ENCODE assay signal across 36 cellular contexts in the genomic region with DNA sequence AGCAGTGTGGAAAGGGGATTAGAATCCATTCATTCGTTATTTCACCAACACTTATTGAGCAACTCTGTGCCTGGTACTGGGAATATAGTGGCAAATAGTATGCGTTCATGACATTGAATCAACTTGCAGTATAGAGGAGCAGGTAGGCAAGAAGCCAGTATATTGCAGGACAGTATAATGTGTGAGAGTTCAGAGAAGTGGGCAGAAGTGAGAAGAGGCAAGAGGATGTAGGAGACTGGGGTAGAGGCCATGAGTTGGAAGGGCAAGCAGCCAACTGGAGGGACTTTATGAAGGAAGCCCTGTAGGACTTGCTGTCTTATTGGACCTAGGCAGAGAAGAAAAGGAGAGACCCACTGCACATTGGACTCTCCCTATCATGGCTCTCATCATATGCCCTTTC. TPM values are rescaled to one million over a fixed set of nuclear protein-coding genes. Genes with fewer than 3 reads are reported as not detected.
"Had no signal": no experiment of that assay in that cellular context is flagged by ENCODE, and none has a peak within 500 bp of the region (broad histone marks: within the 10 kb centered on the region; RNA-seq: fewer than 3 reads in every experiment).

No MANE protein-coding gene starts in this region.

- H3K4me1 ChIP-seq: adrenal gland had no signal

- H3K36me3 ChIP-seq: adrenal gland, brain microvascular endothelial cell, breast epithelium had no signal

- H3K9me3 ChIP-seq: adrenal gland, body of pancreas, breast epithelium had no signal

- ATAC-seq: activated CD8-positive, alpha-beta T cell treated with anti-CD3 and anti-CD28 coated beads for 36 hours; activated naive CD4-positive, alpha-beta T cell treated with anti-CD3 and anti-CD28 coated beads, Interleukin-2, amount 50 U/mL, for 72 hours; activated T-cell treated with anti-CD3 and anti-CD28 coated beads, Interleukin-2, amount 50 U/mL, for 4 hours; activated T-cell treated with anti-CD3 and anti-CD28 coated beads, Interleukin-2, amount 50 U/mL, for 72 hours; activated T-helper 17 cell treated with anti-CD3 and anti-CD28 coated beads, Interleukin-2, amount 50 U/mL, for 72 hours; body of pancreas had no signal

- DNase-seq: activated B cell treated with CpG ODN at 0.5 μM for 24 hours; activated CD4-positive, alpha-beta memory T cell treated with anti-CD3 and anti-CD28 coated beads for 36 hours; activated CD4-positive, alpha-beta T cell treated with anti-CD3 and anti-CD28 coated beads for 4 hours; activated CD4-positive, alpha-beta T cell treated with anti-CD3 and anti-CD28 coated beads, Interleukin-2, amount 10 ng/mL, durations not matched to agents 24 days and 14 days; activated CD4-positive, alpha-beta T cell treated with anti-CD3 and anti-CD28 coated beads, Interleukin-2, amount 50 U/mL, for 1 hour; activated CD4-positive, alpha-beta T cell treated with anti-CD3 and anti-CD28 coated beads, Interleukin-2, amount 50 U/mL, for 4 hours; activated CD4-positive, CD25-positive, alpha-beta regulatory T cell treated with anti-CD3 and anti-CD28 coated beads, Interleukin-2, amount 50 U/mL, for 72 hours; activated CD8-positive, alpha-beta memory T cell treated with anti-CD3 and anti-CD28 coated beads, Interleukin-2, amount 50 U/mL, for 4 hours; activated CD8-positive, alpha-beta T cell treated with anti-CD3 and anti-CD28 coated beads for 36 hours; activated effector memory CD4-positive, alpha-beta T cell treated with anti-CD3 and anti-CD28 coated beads, Interleukin-2, amount 50 U/mL, for 16 hours; activated gamma-delta T cell treated with Interleukin-2 at 50 U/mL for 16 hours; activated naive CD4-positive, alpha-beta T cell; activated naive CD4-positive, alpha-beta T cell treated with anti-CD3 and anti-CD28 coated beads for 36 hours; activated naive CD4-positive, alpha-beta T cell treated with anti-CD3 and anti-CD28 coated beads, Interleukin-2, amount 50 U/mL, for 16 hours; activated naive CD8-positive, alpha-beta T cell treated with anti-CD3 and anti-CD28 coated beads for 36 hours; activated T-cell treated with anti-CD3 and anti-CD28 coated beads for 4 hours; activated T-cell treated with anti-CD3 and anti-CD28 coated beads, Interleukin-2, amount 50 U/mL, for 1 hour; activated T-cell treated with anti-CD3 and anti-CD28 coated beads, Interleukin-2, amount 50 U/mL, for 4 hours; activated T-cell treated with anti-CD3 and anti-CD28 coated beads, Interleukin-2, amount 50 U/mL, for 72 hours; adrenal gland; amniotic stem cell; aorta; body of pancreas; brain microvascular endothelial cell; central memory CD4-positive, alpha-beta T cell; T-helper 1 cell; T-helper 2 cell; T-helper 9 cell had no signal

- H3K27me3 ChIP-seq: adrenal gland, body of pancreas, brain microvascular endothelial cell had no signal

- H3K27ac ChIP-seq: adrenal gland, brain microvascular endothelial cell, breast epithelium, VCaP had no signal

- H3K4me3 ChIP-seq: adrenal gland, body of pancreas, breast epithelium had no signal

RNA-seq across cellular contexts. Expression of a gene that starts 12.3 kb away (rescaled TPM):
- total RNA-seq: activated B cell treated with CpG ODN at 0.5 μM for 24 hours; activated CD4-positive, alpha-beta memory T cell treated with anti-CD3 and anti-CD28 coated beads for 36 hours; activated CD4-positive, alpha-beta T cell treated with anti-CD3 and anti-CD28 coated beads, Interleukin-2, amount 10 ng/mL, durations not matched to agents 24 days and 14 days; activated CD8-positive, alpha-beta memory T cell treated with anti-CD3 and anti-CD28 coated beads for 36 hours; activated CD8-positive, alpha-beta T cell treated with anti-CD3 and anti-CD28 coated beads for 36 hours; activated naive CD4-positive, alpha-beta T cell treated with anti-CD3 and anti-CD28 coated beads for 36 hours; activated naive CD4-positive, alpha-beta T cell treated with anti-CD3 and anti-CD28 coated beads, Interleukin-2, amount 50 U/mL, for 72 hours; activated naive CD8-positive, alpha-beta T cell treated with anti-CD3 and anti-CD28 coated beads for 36 hours; activated T-cell treated with anti-CD3 and anti-CD28 coated beads, Interleukin-2, amount 50 U/mL, for 4 hours; activated T-cell treated with anti-CD3 and anti-CD28 coated beads, Interleukin-2, amount 50 U/mL, for 72 hours; activated T-helper 1 cell treated with anti-CD3 and anti-CD28 coated beads, Interleukin-12 subunit alpha, Interleukin-12 subunit beta, Interleukin-2, Interleukin-4 antibody, amounts not matched to agents 30 ng/mL and 10 ng/mL and 1 ng/mL, durations not matched to agents 14 hours and 24 hours and 36 hours; activated T-helper 17 cell treated with anti-CD3 and anti-CD28 coated beads, Interleukin-2, amount 50 U/mL, for 72 hours; adrenal gland; aorta; cardiac septum had no signal

RNA-seq across cellular contexts. Expression of a gene that starts 36.1 kb away (rescaled TPM):
- total RNA-seq: astrocyte had no signal
